In the genomic region with DNA sequence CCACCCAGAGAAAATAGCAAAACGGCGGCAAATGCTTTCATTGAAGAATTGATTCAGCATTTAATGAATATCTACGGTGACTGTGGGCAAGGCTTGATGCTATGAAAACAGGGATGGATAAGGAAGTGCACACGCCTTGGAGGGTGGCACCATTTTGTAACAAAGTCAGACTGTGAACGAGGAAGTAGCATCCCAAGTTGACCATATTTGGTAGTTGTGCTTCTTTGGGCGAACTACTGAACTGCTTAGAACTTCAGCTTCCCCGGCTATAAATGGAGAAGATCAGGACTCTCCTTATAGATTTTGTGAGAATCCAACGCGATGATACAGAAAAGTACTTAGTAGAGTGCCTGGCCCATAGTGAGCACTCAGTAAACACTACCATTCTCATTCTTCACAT, we compare ENCODE assay signal across 1 cellular context.
TF ChIP-seq lines count a peak whose summit lies in the region.

No MANE protein-coding gene starts in this region.

TF ChIP-seq in GM23338, 12 proteins besides CTCF, POLR2A, EP300 and RAD21 (continued from another document):
- TF ChIP-seq, protein P1, sequence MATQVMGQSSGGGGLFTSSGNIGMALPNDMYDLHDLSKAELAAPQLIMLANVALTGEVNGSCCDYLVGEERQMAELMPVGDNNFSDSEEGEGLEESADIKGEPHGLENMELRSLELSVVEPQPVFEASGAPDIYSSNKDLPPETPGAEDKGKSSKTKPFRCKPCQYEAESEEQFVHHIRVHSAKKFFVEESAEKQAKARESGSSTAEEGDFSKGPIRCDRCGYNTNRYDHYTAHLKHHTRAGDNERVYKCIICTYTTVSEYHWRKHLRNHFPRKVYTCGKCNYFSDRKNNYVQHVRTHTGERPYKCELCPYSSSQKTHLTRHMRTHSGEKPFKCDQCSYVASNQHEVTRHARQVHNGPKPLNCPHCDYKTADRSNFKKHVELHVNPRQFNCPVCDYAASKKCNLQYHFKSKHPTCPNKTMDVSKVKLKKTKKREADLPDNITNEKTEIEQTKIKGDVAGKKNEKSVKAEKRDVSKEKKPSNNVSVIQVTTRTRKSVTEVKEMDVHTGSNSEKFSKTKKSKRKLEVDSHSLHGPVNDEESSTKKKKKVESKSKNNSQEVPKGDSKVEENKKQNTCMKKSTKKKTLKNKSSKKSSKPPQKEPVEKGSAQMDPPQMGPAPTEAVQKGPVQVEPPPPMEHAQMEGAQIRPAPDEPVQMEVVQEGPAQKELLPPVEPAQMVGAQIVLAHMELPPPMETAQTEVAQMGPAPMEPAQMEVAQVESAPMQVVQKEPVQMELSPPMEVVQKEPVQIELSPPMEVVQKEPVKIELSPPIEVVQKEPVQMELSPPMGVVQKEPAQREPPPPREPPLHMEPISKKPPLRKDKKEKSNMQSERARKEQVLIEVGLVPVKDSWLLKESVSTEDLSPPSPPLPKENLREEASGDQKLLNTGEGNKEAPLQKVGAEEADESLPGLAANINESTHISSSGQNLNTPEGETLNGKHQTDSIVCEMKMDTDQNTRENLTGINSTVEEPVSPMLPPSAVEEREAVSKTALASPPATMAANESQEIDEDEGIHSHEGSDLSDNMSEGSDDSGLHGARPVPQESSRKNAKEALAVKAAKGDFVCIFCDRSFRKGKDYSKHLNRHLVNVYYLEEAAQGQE (IDR thresholded peaks at IDR 0.05; ENCODE audit: unreplicated experiment) = no peak
- TF ChIP-seq POLR2AphosphoS5 (IDR thresholded peaks at IDR 0.05; ENCODE audit: low read depth) (no peak), JUNB (IDR thresholded peaks at IDR 0.05; ENCODE audit: unreplicated experiment) (no peak), STAT1 (IDR thresholded peaks at IDR 0.05; ENCODE audit: unreplicated experiment) (no peak), ZNF331 (CRISPR knock-in tag; IDR thresholded peaks at IDR 0.05; ENCODE audit: low read depth) (no peak)
- TF ChIP-seq, protein P2, sequence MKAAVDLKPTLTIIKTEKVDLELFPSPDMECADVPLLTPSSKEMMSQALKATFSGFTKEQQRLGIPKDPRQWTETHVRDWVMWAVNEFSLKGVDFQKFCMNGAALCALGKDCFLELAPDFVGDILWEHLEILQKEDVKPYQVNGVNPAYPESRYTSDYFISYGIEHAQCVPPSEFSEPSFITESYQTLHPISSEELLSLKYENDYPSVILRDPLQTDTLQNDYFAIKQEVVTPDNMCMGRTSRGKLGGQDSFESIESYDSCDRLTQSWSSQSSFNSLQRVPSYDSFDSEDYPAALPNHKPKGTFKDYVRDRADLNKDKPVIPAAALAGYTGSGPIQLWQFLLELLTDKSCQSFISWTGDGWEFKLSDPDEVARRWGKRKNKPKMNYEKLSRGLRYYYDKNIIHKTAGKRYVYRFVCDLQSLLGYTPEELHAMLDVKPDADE (IDR thresholded peaks at IDR 0.05) = no peak
